In genomic region chrX:134633832-134634231, GRCh38 we compare ENCODE assay signal across 17 cellular contexts. TPM values are rescaled to one million over a fixed set of nuclear protein-coding genes. Genes with fewer than 3 reads are reported as not detected.
"Had no signal": no experiment of that assay in that cellular context is flagged by ENCODE, and none has a peak within 500 bp of the region (broad histone marks: within the 10 kb centered on the region; RNA-seq: fewer than 3 reads in every experiment).

No MANE protein-coding gene starts in this region.

- H3K27me3 Mint-ChIP-seq: activated CD4-positive, alpha-beta T cell treated with anti-CD3 and anti-CD28 coated beads, Interleukin-2, amount 10 ng/mL, durations not matched to agents 7 days and 5 days; activated naive CD4-positive, alpha-beta T cell treated with anti-CD3 and anti-CD28 coated beads, Interleukin-2, amount 10 ng/mL, durations not matched to agents 7 days and 5 days had no signal

- H3K36me3 Mint-ChIP-seq: activated naive CD4-positive, alpha-beta T cell treated with anti-CD3 and anti-CD28 coated beads, Interleukin-2, amount 10 ng/mL, durations not matched to agents 7 days and 5 days; WTC11 had no signal

- H3K4me3 Mint-ChIP-seq: activated CD4-positive, alpha-beta T cell treated with anti-CD3 and anti-CD28 coated beads, Interleukin-2, amount 10 ng/mL, durations not matched to agents 7 days and 5 days; activated naive CD4-positive, alpha-beta T cell treated with anti-CD3 and anti-CD28 coated beads, Interleukin-2, amount 10 ng/mL, durations not matched to agents 7 days and 5 days; effector memory CD8-positive, alpha-beta T cell; WTC11 had no signal

- H3K4me1 Mint-ChIP-seq: activated CD4-positive, alpha-beta T cell treated with anti-CD3 and anti-CD28 coated beads, Interleukin-2, amount 10 ng/mL, durations not matched to agents 7 days and 5 days; activated naive CD4-positive, alpha-beta T cell treated with anti-CD3 and anti-CD28 coated beads, Interleukin-2, amount 10 ng/mL, durations not matched to agents 7 days and 5 days; activated T-helper 17 cell treated with anti-CD3 and anti-CD28 coated beads, Interleukin-2, amount 50 U/mL, for 72 hours; WTC11 had no signal

- DNase-seq: activated CD4-positive, alpha-beta T cell treated with anti-CD3 and anti-CD28 coated beads, Interleukin-2, amount 10 ng/mL, durations not matched to agents 7 days and 5 days; activated naive CD4-positive, alpha-beta T cell treated with anti-CD3 and anti-CD28 coated beads, Interleukin-2, amount 10 ng/mL, durations not matched to agents 7 days and 5 days; activated T-cell treated with anti-CD3 and anti-CD28 coated beads for 4 hours; effector memory CD8-positive, alpha-beta T cell; left lung; psoas muscle; right lobe of liver; stimulated activated CD4-positive, alpha-beta T cell treated with anti-CD3 and anti-CD28 coated beads, Interleukin-1b, Interleukin-23, amount 100 ng/mL, for 48 hours; stimulated activated naive CD4-positive, alpha-beta T cell; substantia nigra; transverse colon had no signal

- ATAC-seq: effector memory CD8-positive, alpha-beta T cell; gastroesophageal sphincter; left lung; psoas muscle; right lobe of liver; WTC11 had no signal

- H3K9me3 Mint-ChIP-seq: activated CD4-positive, alpha-beta T cell treated with anti-CD3 and anti-CD28 coated beads, Interleukin-2, amount 10 ng/mL, durations not matched to agents 7 days and 5 days; activated naive CD4-positive, alpha-beta T cell treated with anti-CD3 and anti-CD28 coated beads, Interleukin-2, amount 10 ng/mL, durations not matched to agents 7 days and 5 days; activated T-helper 17 cell treated with anti-CD3 and anti-CD28 coated beads, Interleukin-2, amount 50 U/mL, for 72 hours; effector memory CD8-positive, alpha-beta T cell; WTC11 had no signal

- H3K27ac Mint-ChIP-seq: activated CD4-positive, alpha-beta T cell treated with anti-CD3 and anti-CD28 coated beads, Interleukin-2, amount 10 ng/mL, durations not matched to agents 7 days and 5 days; activated naive CD4-positive, alpha-beta T cell treated with anti-CD3 and anti-CD28 coated beads, Interleukin-2, amount 10 ng/mL, durations not matched to agents 7 days and 5 days; effector memory CD8-positive, alpha-beta T cell; WTC11 had no signal

RNA-seq across cellular contexts. Expression of gene PLAC1, which starts 24.4 kb away (rescaled TPM):
- total RNA-seq: activated CD4-positive, alpha-beta T cell treated with anti-CD3 and anti-CD28 coated beads, Interleukin-2, amount 10 ng/mL, durations not matched to agents 7 days and 5 days; activated CD8-positive, alpha-beta memory T cell treated with anti-CD3 and anti-CD28 coated beads for 36 hours; epithelial cell of proximal tubule; gastroesophageal sphincter; left lung; osteoblast; right lobe of liver; WTC11 had no signal
